In the genomic region with DNA sequence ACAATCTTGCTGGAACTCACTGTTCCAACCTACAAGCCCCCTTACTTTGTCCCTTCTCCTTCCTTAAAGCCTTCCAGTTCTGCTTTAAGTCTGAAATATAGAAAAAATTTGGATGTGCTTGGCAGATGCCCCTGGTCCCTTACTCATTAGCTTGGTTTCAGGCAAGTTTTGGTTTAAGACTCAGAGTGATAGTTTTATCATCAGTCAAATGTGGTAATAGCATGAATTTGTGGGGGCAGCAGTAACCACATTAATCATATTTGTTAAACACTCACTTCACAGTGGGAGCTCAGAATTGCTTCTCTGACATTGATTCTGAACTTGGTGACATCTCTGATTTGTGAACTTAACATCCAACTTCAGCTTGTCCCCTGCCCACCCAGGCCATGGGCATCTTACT, we compare ENCODE assay signal across 13 cellular contexts. TPM values are rescaled to one million over a fixed set of nuclear protein-coding genes. Genes with fewer than 3 reads are reported as not detected.
DNase-seq lines count a peak whose midpoint lies in the region; ATAC-seq and TF ChIP-seq lines count a peak whose summit lies in the region.
"Had no signal": no experiment of that assay in that cellular context is flagged by ENCODE, and none has a peak within 500 bp of the region (broad histone marks: within the 10 kb centered on the region; RNA-seq: fewer than 3 reads in every experiment).

No MANE protein-coding gene starts in this region.

- H3K36me3 Mint-ChIP-seq in activated T-cell treated with anti-CD3 and anti-CD28 coated beads, Interleukin-2, amount 50 U/mL, for 72 hours (ENCODE audit: insufficient read depth in 2 of 2): peaks cover 4 to 5% of the 10 kb centered on the region in 2 donors
- H3K36me3 Mint-ChIP-seq in activated T-cell treated with anti-CD3 and anti-CD28 coated beads, Interleukin-2, amount 50 U/mL, for 24 hours (ENCODE audit: low read depth): no peaks in the 10 kb centered on the region
- no peaks in the 10 kb centered on the region for H3K36me3 Mint-ChIP-seq in activated naive CD8-positive, alpha-beta T cell treated with anti-CD3 and anti-CD28 coated beads for 36 hours
- H3K36me3 Mint-ChIP-seq: CD4-positive, alpha-beta memory T cell had no signal

- no peak for TF ChIP-seq POLR2A in erythroblast (IDR thresholded peaks at IDR 0.05; ENCODE audit: low read length)

- peak; percentile 92 to 93 for ATAC-seq in activated T-cell treated with anti-CD3 and anti-CD28 coated beads, Interleukin-2, amount 50 U/mL, for 72 hours (replicated peaks in 1 of 2)
- ATAC-seq in stimulated activated naive CD8-positive, alpha-beta T cell treated with anti-CD3 and anti-CD28 coated beads, Interleukin-15, Interleukin-2, amounts not matched to agents 100 U/mL and 50 U/mL, for 24 hours: peak; percentile 79
- ATAC-seq: A549 had no signal

- H3K9me3 Mint-ChIP-seq in activated T-cell treated with anti-CD3 and anti-CD28 coated beads, Interleukin-2, amount 50 U/mL, for 72 hours: peaks cover 0 to 4% of the 10 kb centered on the region in 2 donors
- H3K9me3 Mint-ChIP-seq in activated T-cell treated with anti-CD3 and anti-CD28 coated beads, Interleukin-2, amount 50 U/mL, for 24 hours: peaks cover 3% of the 10 kb centered on the region
- H3K9me3 Mint-ChIP-seq in activated naive CD8-positive, alpha-beta T cell treated with anti-CD3 and anti-CD28 coated beads for 36 hours: peaks cover 4% of the 10 kb centered on the region

- peaks cover 7% of the 10 kb centered on the region for H3K4me1 Mint-ChIP-seq in activated T-cell treated with anti-CD3 and anti-CD28 coated beads, Interleukin-2, amount 50 U/mL, for 72 hours (ENCODE audit: low read depth)
- H3K4me1 Mint-ChIP-seq in activated T-cell treated with anti-CD3 and anti-CD28 coated beads, Interleukin-2, amount 50 U/mL, for 24 hours (ENCODE audit: low read depth): peaks cover 4% of the 10 kb centered on the region
- H3K4me1 Mint-ChIP-seq in activated naive CD8-positive, alpha-beta T cell treated with anti-CD3 and anti-CD28 coated beads for 36 hours: peaks cover 3% of the 10 kb centered on the region

- H3K27ac Mint-ChIP-seq in activated T-cell treated with anti-CD3 and anti-CD28 coated beads, Interleukin-2, amount 50 U/mL, for 72 hours: no peak overlapping the region
- H3K27ac Mint-ChIP-seq in activated T-cell treated with anti-CD3 and anti-CD28 coated beads, Interleukin-2, amount 50 U/mL, for 24 hours: no peak overlapping the region
- H3K27ac Mint-ChIP-seq in activated naive CD8-positive, alpha-beta T cell treated with anti-CD3 and anti-CD28 coated beads for 36 hours: no peak overlapping the region
- H3K27ac Mint-ChIP-seq: CD4-positive, alpha-beta memory T cell had no signal

- no peak overlapping the region for H3K4me3 Mint-ChIP-seq in activated T-cell treated with anti-CD3 and anti-CD28 coated beads, Interleukin-2, amount 50 U/mL, for 72 hours
- no peak overlapping the region for H3K4me3 Mint-ChIP-seq in activated T-cell treated with anti-CD3 and anti-CD28 coated beads, Interleukin-2, amount 50 U/mL, for 24 hours
- no peak overlapping the region for H3K4me3 Mint-ChIP-seq in activated naive CD8-positive, alpha-beta T cell treated with anti-CD3 and anti-CD28 coated beads for 36 hours
- H3K4me3 Mint-ChIP-seq: CD4-positive, alpha-beta memory T cell had no signal

- DNase-seq in activated T-cell treated with anti-CD3 and anti-CD28 coated beads, Interleukin-2, amount 50 U/mL, for 72 hours: peak in 1 of 2 donors; percentile 4
- no peak for DNase-seq in activated T-cell treated with anti-CD3 and anti-CD28 coated beads, Interleukin-2, amount 50 U/mL, for 24 hours
- DNase-seq in NCI-H226 (peak; percentile 25), nucleus accumbens (lab: John Stamatoyannopoulos, UW) (no peak), erythroblast (lab: John Stamatoyannopoulos, UW) (no peak)
- DNase-seq in activated naive CD8-positive, alpha-beta T cell treated with anti-CD3 and anti-CD28 coated beads for 36 hours: peak; percentile 8
- DNase-seq in stimulated activated naive CD8-positive, alpha-beta T cell treated with anti-CD3 and anti-CD28 coated beads, Interleukin-15, Interleukin-2, amounts not matched to agents 100 U/mL and 50 U/mL, for 24 hours: no peak
- DNase-seq: BE2C; CD4-positive, alpha-beta memory T cell; DMS153; DMS79 treated with DMSO at 0.1 percent for 48 hours; EL had no signal

- H3K27me3 Mint-ChIP-seq in activated T-cell treated with anti-CD3 and anti-CD28 coated beads, Interleukin-2, amount 50 U/mL, for 72 hours (ENCODE audit: low read depth): peaks cover 68% of the 10 kb centered on the region
- peaks cover 71% of the 10 kb centered on the region for H3K27me3 Mint-ChIP-seq in activated T-cell treated with anti-CD3 and anti-CD28 coated beads, Interleukin-2, amount 50 U/mL, for 24 hours
- peaks cover 70% of the 10 kb centered on the region for H3K27me3 Mint-ChIP-seq in activated naive CD8-positive, alpha-beta T cell treated with anti-CD3 and anti-CD28 coated beads for 36 hours

RNA-seq across cellular contexts. Expression of gene ALDH1A3, which starts 58.3 kb away (rescaled TPM):
- under 1 TPM in 1 of 2 donors, not detected in 1; 0.14 TPM for total RNA-seq in activated T-cell treated with anti-CD3 and anti-CD28 coated beads, Interleukin-2, amount 50 U/mL, for 72 hours
- total RNA-seq in activated naive CD8-positive, alpha-beta T cell treated with anti-CD3 and anti-CD28 coated beads for 36 hours: not detected
- total RNA-seq: CD4-positive, alpha-beta memory T cell had no signal

Comparison
In these comparisons a context has a peak if more than half of its experiments do, and no peak if none do; other contexts are left out.
1. DNase-seq: peak in NCI-H226 (single experiment) and activated naive CD8-positive, alpha-beta T cell treated with anti-CD3 and anti-CD28 coated beads for 36 hours (single experiment); none in activated T-cell treated with anti-CD3 and anti-CD28 coated beads, Interleukin-2, amount 50 U/mL, for 24 hours (single experiment), stimulated activated naive CD8-positive, alpha-beta T cell treated with anti-CD3 and anti-CD28 coated beads, Interleukin-15, Interleukin-2, amounts not matched to agents 100 U/mL and 50 U/mL, for 24 hours (single experiment), nucleus accumbens (0 of 56) and erythroblast (0 of 2).